Comparison of ENCODE assay signal across 7 cellular contexts in the genomic region with DNA sequence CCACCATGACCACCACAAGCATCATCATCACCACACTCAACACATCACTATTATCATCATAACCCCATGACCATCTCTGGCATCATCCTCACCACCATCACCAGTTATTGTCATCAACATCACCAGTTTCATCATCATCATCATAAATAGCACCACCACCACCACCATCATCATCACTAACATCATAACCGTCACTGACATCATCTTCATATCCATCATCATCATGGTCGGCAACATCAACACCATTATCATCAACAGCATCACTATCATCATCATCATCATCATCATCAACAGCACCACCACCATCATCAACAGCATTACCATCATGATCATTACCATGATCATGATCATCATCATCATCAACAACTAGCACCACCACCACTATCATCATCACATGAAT.
"Had no signal": no experiment of that assay in that cellular context is flagged by ENCODE, and none has a peak within 500 bp of the region (broad histone marks: within the 10 kb centered on the region; RNA-seq: fewer than 3 reads in every experiment).

No MANE protein-coding gene starts in this region.

- H2AFZ ChIP-seq: GM23248 had no signal

- H3K4me3 ChIP-seq: GM23248, HAP-1 had no signal

- H3K9me3 ChIP-seq: HAP-1 had no signal

- DNase-seq: GM23248, GOT3, IMR-90, KBM-7 had no signal

- H3K9ac ChIP-seq: GM23248, KMS-11 had no signal

- H3K36me3 ChIP-seq: HAP-1 had no signal

- ATAC-seq: HCT116 had no signal

- H3K4me1 ChIP-seq: HAP-1 had no signal

- H3K27ac ChIP-seq: GM23248, KMS-11 had no signal

- H3K4me2 ChIP-seq: KMS-11 had no signal
